In genomic region chr17:80855968-80856862, GRCh38 we compare ENCODE assay signal across 8 cellular contexts.
DNase-seq lines count a peak whose midpoint lies in the region; ATAC-seq, FAIRE-seq and TF ChIP-seq lines count a peak whose summit lies in the region.

No MANE protein-coding gene starts in this region.

- POLR2A ChIA-PET in activated naive CD8-positive, alpha-beta T cell treated with anti-CD3 and anti-CD28 coated beads, Interleukin-2, amount 10 ng/mL, durations not matched to agents 7 days and 5 days (lab: Charles Lee): interaction anchor here (1.1 to 3.1 kb wide), 10 partner anchors 9 to 177 kb away, joined by 3 to 46 read pairs (median 8); no protein-coding TSS in a partner anchor

- H3K9me3 Mint-ChIP-seq in activated naive CD8-positive, alpha-beta T cell treated with anti-CD3 and anti-CD28 coated beads, Interleukin-2, amount 10 ng/mL, durations not matched to agents 7 days and 5 days: no peaks in the 10 kb centered on the region

- H3K36me3 Mint-ChIP-seq in activated naive CD8-positive, alpha-beta T cell treated with anti-CD3 and anti-CD28 coated beads, Interleukin-2, amount 10 ng/mL, durations not matched to agents 7 days and 5 days: peaks cover 36% of the 10 kb centered on the region

- H3K9ac ChIP-seq in kidney (ENCODE audit: low read length in 2 of 2): no peak overlapping the region

- H3K27ac Mint-ChIP-seq in activated naive CD8-positive, alpha-beta T cell treated with anti-CD3 and anti-CD28 coated beads, Interleukin-2, amount 10 ng/mL, durations not matched to agents 7 days and 5 days: peak overlapping the region; percentile 94

- peak; percentile 87 to 95 for DNase-seq in SW 1271 (lab: John Stamatoyannopoulos, UW)
- DNase-seq in activated naive CD8-positive, alpha-beta T cell treated with anti-CD3 and anti-CD28 coated beads, Interleukin-2, amount 10 ng/mL, durations not matched to agents 7 days and 5 days: peak; percentile 76
- peak; percentile 83 for DNase-seq in kidney
- peak; percentile 72 to 79 for DNase-seq in stimulated activated CD8-positive, alpha-beta memory T cell treated with anti-CD3 and anti-CD28 coated beads, Interleukin-2, amount 100 ng/mL, for 48 hours (ENCODE audit: low read depth in 2 of 2)
- no peak for DNase-seq in NCI-H526 (lab: John Stamatoyannopoulos, UW)
- DNase-seq in NCI-H1105 (lab: John Stamatoyannopoulos, UW): no peak

- peaks cover 57% of the 10 kb centered on the region for H3K4me1 Mint-ChIP-seq in activated naive CD8-positive, alpha-beta T cell treated with anti-CD3 and anti-CD28 coated beads, Interleukin-2, amount 10 ng/mL, durations not matched to agents 7 days and 5 days

- ATAC-seq in GM18873 (IDR thresholded peaks at IDR 0.05; ENCODE audit: low FRiP score, unreplicated experiment): peak; percentile 54
- ATAC-seq in HG03103 (IDR thresholded peaks at IDR 0.05; ENCODE audit: low read depth, unreplicated experiment): peak; percentile 80
- ATAC-seq in activated naive CD8-positive, alpha-beta T cell treated with anti-CD3 and anti-CD28 coated beads, Interleukin-2, amount 10 ng/mL, durations not matched to agents 7 days and 5 days (ENCODE audit: low read depth): peak; percentile 98

- peak overlapping the region; percentile 47 for H3K4me3 Mint-ChIP-seq in activated naive CD8-positive, alpha-beta T cell treated with anti-CD3 and anti-CD28 coated beads, Interleukin-2, amount 10 ng/mL, durations not matched to agents 7 days and 5 days

- no peak overlapping the region for H3K4me3 ChIP-seq in kidney (ENCODE audit: low read length in 2 of 2)

- intact Hi-C loops in kidney (cut with DNase I): no loop called here

- no peak for TF ChIP-seq CTCF in kidney (IDR thresholded peaks at IDR 0.05; ENCODE audit: borderline replicate concordance, extremely low read depth, insufficient read depth)

- H3K4me1 ChIP-seq in kidney (ENCODE audit: control insufficient read depth in 1 of 2, insufficient read depth in 1 of 2, low read depth in 1 of 2, low read length in 2 of 2): peaks cover 0 to 6% of the 10 kb centered on the region in 2 donors

- no peaks in the 10 kb centered on the region for H3K27me3 Mint-ChIP-seq in activated naive CD8-positive, alpha-beta T cell treated with anti-CD3 and anti-CD28 coated beads, Interleukin-2, amount 10 ng/mL, durations not matched to agents 7 days and 5 days

- no peaks in the 10 kb centered on the region for H3K9me3 ChIP-seq in kidney (ENCODE audit: control insufficient read depth in 1 of 2, low read length in 2 of 2)

- H3K36me3 ChIP-seq in kidney (ENCODE audit: control insufficient read depth in 1 of 2, insufficient read depth in 2 of 2, low read length in 2 of 2): peaks cover 0 to 2% of the 10 kb centered on the region in 2 donors

- H3K27ac ChIP-seq in kidney (ENCODE audit: low read depth in 2 of 2, low read length in 2 of 2): no peak overlapping the region

- no peak for FAIRE-seq in kidney (lab: Jason Lieb, UNC)

Comparison
In these comparisons a context has a peak if more than half of its experiments do, and no peak if none do; other contexts are left out.
1. DNase-seq: peak in SW 1271 (2 of 2), activated naive CD8-positive, alpha-beta T cell treated with anti-CD3 and anti-CD28 coated beads, Interleukin-2, amount 10 ng/mL, durations not matched to agents 7 days and 5 days (single experiment), kidney (single experiment) and stimulated activated CD8-positive, alpha-beta memory T cell treated with anti-CD3 and anti-CD28 coated beads, Interleukin-2, amount 100 ng/mL, for 48 hours (2 of 2); none in NCI-H526 (0 of 2) and NCI-H1105 (single experiment).
2. Peak in every context shown above with its lines, with median percentiles within 50 percentile points of each other: ATAC-seq.